Comparison of ENCODE assay signal across 8 cellular contexts in genomic region chr15:41661078-41661528, GRCh38. TPM values are rescaled to one million over a fixed set of nuclear protein-coding genes. Genes with fewer than 3 reads are reported as not detected.
A peak's percentile ranks its signal among the peaks of the same experiment; 100 is the strongest.
DNase-seq lines count a peak whose midpoint lies in the region; ATAC-seq, FAIRE-seq and TF ChIP-seq lines count a peak whose summit lies in the region.

No MANE protein-coding gene starts in this region.

- H3K4me3 ChIP-seq in HL-60 (replicated peaks; ENCODE audit: insufficient read depth, low read length) = peak overlapping the region; percentile 53
- H3K4me3 ChIP-seq in K562 = peak overlapping the region; percentile 51
- H3K4me3 ChIP-seq in mesodermal cell (ENCODE audit: extremely low read depth, insufficient read depth, low read length, poor library complexity, severe bottlenecking) = peak overlapping the region; percentile 67

- H3K27me3 ChIP-seq in HL-60 (ENCODE audit: insufficient read depth, poor library complexity, severe bottlenecking) = no peaks in the 10 kb centered on the region
- no peaks in the 10 kb centered on the region for H3K27me3 ChIP-seq in K562 (ENCODE audit: control insufficient read depth in 2 of 2, insufficient read depth in 2 of 2, low read length in 2 of 2)

- peak in 1 of 2 experiments; percentile 5; a peak in 1 of 4 replicates for TF ChIP-seq RAD21 in K562 (CRISPR knock-in tag; conservative IDR thresholded peaks at IDR 0.05 in 1 of 2, IDR thresholded peaks at IDR 0.05 in 1 of 2)

- peak overlapping the region; percentile 96 for H2AFZ ChIP-seq in K562 (ENCODE audit: low read depth, low read length)

- no peaks in the 10 kb centered on the region for H3K9me1 ChIP-seq in K562 (ENCODE audit: control insufficient read depth, insufficient read depth, low read length)

- TF ChIP-seq POLR2A in K562 (conservative IDR thresholded peaks at IDR 0.05) = no peak

- H3K9me3 ChIP-seq in K562 (replicated peaks; ENCODE audit: control insufficient read depth, insufficient read depth, low read depth, low read length) (no peaks in the 10 kb centered on the region; the same call in 1 of the 2 replicates), mesodermal cell (ENCODE audit: control insufficient read depth, low read length) (no peaks in the 10 kb centered on the region)

- DNase-seq in G401 (ENCODE audit: low spot score) = peak; percentile 39
- DNase-seq in HL-60 (ENCODE audit: low read depth in 1 of 2, low spot score in 1 of 2) = peak in 1 of 2 experiments; percentile 3
- peak; percentile 12 to 38 (median 19) for DNase-seq in K562 (ENCODE audit: extremely low read depth in 1 of 4, low spot score in 3 of 4)
- DNase-seq in stimulated activated naive CD4-positive, alpha-beta T cell treated with Interleukin-2 at 50 U/mL for 16 hours (lab: John Stamatoyannopoulos, UW) = no peak
- DNase-seq in NCI-H2196 treated with DMSO at 0.1 percent for 48 hours (lab: John Stamatoyannopoulos, UW; ENCODE audit: unreplicated experiment) = no peak
- no peak for DNase-seq in DMS153 (lab: John Stamatoyannopoulos, UW)

- TF ChIP-seq EP300 in K562 (IDR thresholded peaks at IDR 0.05; ENCODE audit: low read length) = no peak

- intact Hi-C loops in K562 (cut with micrococcal nuclease) = loop anchor here (2.0 to 10.0 kb wide), 3 partner anchors 59 to 196 kb away; no protein-coding TSS in a partner anchor

- ATAC-seq in K562 (no peak; the same call in 1 of the 3 replicates), HG03342 (IDR thresholded peaks at IDR 0.05; ENCODE audit: unreplicated experiment) (no peak)

- no peaks in the 10 kb centered on the region; the same call in none of the 2 replicates for H4K20me1 ChIP-seq in K562 (replicated peaks; ENCODE audit: control insufficient read depth, insufficient read depth, low read length)

- WGBS in K562 (ENCODE audit: insufficient coverage, low coverage, missing lambda C conversion rate) = under 1% methylated on average over 9 of the region's 9 CpGs
- 2% methylated on average over 7 of the region's 9 CpGs for WGBS in mesodermal cell (ENCODE audit: insufficient coverage in 2 of 2), 2 experiments

- no peak for FAIRE-seq in K562 (lab: Jason Lieb, UNC)

- H3K79me2 ChIP-seq in K562 (ENCODE audit: control insufficient read depth, insufficient read depth, low read length) = peaks cover 55% of the 10 kb centered on the region

- H3K4me1 ChIP-seq in K562 (replicated peaks in 1 of 2; ENCODE audit: control insufficient read depth in 2 of 2, insufficient read depth in 2 of 2, low read length in 2 of 2) (peaks cover 20 to 26% of the 10 kb centered on the region in 2 experiments), mesodermal cell (ENCODE audit: control insufficient read depth, insufficient read depth, low read length, poor library complexity, severe bottlenecking) (no peaks in the 10 kb centered on the region)

- H3K27ac ChIP-seq in HL-60 (replicated peaks) (peak overlapping the region; percentile 93), K562 (ENCODE audit: extremely low read depth, low read depth, low read length) (peak overlapping the region; percentile 95), mesodermal cell (ENCODE audit: low read depth, low read length, severe bottlenecking) (peak overlapping the region; percentile 95)

- no peaks in the 10 kb centered on the region for H3K36me3 ChIP-seq in K562 (ENCODE audit: control insufficient read depth, insufficient read depth, low read length)
- no peaks in the 10 kb centered on the region for H3K36me3 ChIP-seq in mesodermal cell (ENCODE audit: control insufficient read depth, insufficient read depth, low read length)

- POLR2A ChIA-PET in K562 (lab: Yijun Ruan, JAX) = interaction anchor here (0.6 to 4.4 kb wide), 16 partner anchors 11 to 708 kb away, joined by 3 to 30 read pairs (median 3); partner anchors contain the start of gene CHAC1

- BruUV-seq in K562 (replicated peaks; lab: Mats Ljungman, UMichigan) = TSS peak; percentile 85

- in situ Hi-C loops in G401 (cut with HindIII; ENCODE audit: low sequenced_read_pairs) (no loop called here), K562 (cut with MboI) (no loop called here)

- H3K4me2 ChIP-seq in K562 (ENCODE audit: insufficient read depth, low read length) = peak overlapping the region; percentile 98

- TF ChIP-seq CTCF in HL-60 (IDR thresholded peaks at IDR 0.05; ENCODE audit: insufficient read depth, low read length) (no peak), K562 (IDR thresholded peaks at IDR 0.05 in 2 of 3, conservative IDR thresholded peaks at IDR 0.05 in 1 of 3; ENCODE audit: insufficient read depth in 2 of 3, low read depth in 1 of 3, low read length in 3 of 3) (no peak)

- CTCF ChIA-PET in K562 (lab: Yijun Ruan, JAX; ENCODE audit: low intra/inter-chr PET ratio) = no interaction called here

- peak overlapping the region; percentile 91 to 92 for H3K9ac ChIP-seq in K562 (ENCODE audit: insufficient read depth in 1 of 2, low read depth in 2 of 2, low read length in 2 of 2)

TF ChIP-seq in K562, 482 proteins besides CTCF, POLR2A, EP300 and RAD21 (continues in another document):
- peak; percentile 9; the same call in 1 of the 2 replicates for TF ChIP-seq MTA1 (IDR thresholded peaks at IDR 0.05; ENCODE audit: borderline replicate concordance)
- TF ChIP-seq SPI1 (IDR thresholded peaks at IDR 0.05; ENCODE audit: borderline replicate concordance, low read depth, low read length) = 0 out of 2 replicates have a peak, but pooled peaks have one; percentile 8
- peak in 1 of 2 experiments; percentile 60; a peak in 1 of 4 replicates for TF ChIP-seq MLLT1 (IDR thresholded peaks at IDR 0.05)
- TF ChIP-seq ZBED1 (IDR thresholded peaks at IDR 0.05) = no peak
- TF ChIP-seq ARHGAP35 (IDR thresholded peaks at IDR 0.05; ENCODE audit: partially characterized antibody) = peak; percentile 6
- peak; percentile 74; the same call in 1 of the 2 replicates for TF ChIP-seq ZNF740 (CRISPR knock-in tag; IDR thresholded peaks at IDR 0.05)
- peak in 1 of 2 experiments; percentile 91; a peak in 2 of 4 replicates for TF ChIP-seq ZNF740 (tag; IDR thresholded peaks at IDR 0.05)
- peak in 1 of 2 experiments; percentile 25; a peak in 1 of 4 replicates for TF ChIP-seq FOXK2 (conservative IDR thresholded peaks at IDR 0.05 in 1 of 2, IDR thresholded peaks at IDR 0.05 in 1 of 2; ENCODE audit: low read depth in 2 of 2)
- TF ChIP-seq ZNF121 (CRISPR knock-in tag; conservative IDR thresholded peaks at IDR 0.05) = no peak

RNA-seq across cellular contexts. Expression of gene MGA, which starts 0.9 kb away (rescaled TPM):
- 9.5 and 22.0 TPM in 2 replicates for total RNA-seq in G401 (2014; rRNA removed; shearing (Covaris generic))
- 68.6 and 206 TPM in 2 replicates for total RNA-seq in K562 (2011; cell fraction: chromatin; rRNA removed; ENCODE audit: low replicate concordance)
- total RNA-seq in K562 (2011; cell fraction: nucleolus; rRNA removed) = 29.5 and 38.4 TPM in 2 replicates
- total RNA-seq in K562 (2011; cell fraction: nucleoplasm; rRNA removed) = 68.1 and 97.3 TPM in 2 replicates
- total RNA-seq in K562 (2014; rRNA removed) = 23.0 and 23.9 TPM in 2 replicates
- 56.1 and 59.4 TPM in 2 replicates for total RNA-seq in K562 (2014; rRNA removed; fragmentation: Illumina TruSeq; extraction: Trizol)
- 44.8 and 47.5 TPM in 2 replicates for total RNA-seq in K562 (2015; rRNA removed; fragmentation: Illumina TruSeq; extraction: Trizol)
- 43.3 and 45.3 TPM in 2 replicates for total RNA-seq in K562 (2021)
- 15.1 and 18.2 TPM in 2 replicates for polyA plus RNA-seq in K562 (2011; rRNA removed)
- polyA plus RNA-seq in K562 (2011; cell fraction: cytosol; rRNA removed) = 7.3 and 9.3 TPM in 2 replicates
- polyA plus RNA-seq in K562 (2011; cell fraction: nucleus; rRNA removed) = 18.7 and 21.6 TPM in 2 replicates
- 10.1 and 11.9 TPM in 2 replicates for polyA plus RNA-seq in K562 (2012)
- 15.4 and 21.1 TPM in 2 replicates for polyA plus RNA-seq in K562 (2014; fragmentation: Illumina TruSeq; extraction: Trizol)
- 1 to 10 TPM; 4.7 to 4.8 TPM for polyA plus RNA-seq in K562 (2014; fragmentation: Nextera tagmentation; extraction: Ambion mirVana)
- polyA plus RNA-seq in K562 (2014; rRNA removed) = 8.9 and 9.7 TPM in 2 replicates
- 132 and 175 TPM in 2 replicates for polyA minus RNA-seq in K562 (2011; rRNA and poly(A)+ RNA removed)
- 41.2 and 42.2 TPM in 2 replicates for polyA minus RNA-seq in K562 (2011; cell fraction: cytosol; rRNA and poly(A)+ RNA removed)
- polyA minus RNA-seq in K562 (2011; cell fraction: nucleus; rRNA and poly(A)+ RNA removed) = 26.8 and 59.2 TPM in 2 replicates
- 15.6 TPM for polyA plus RNA-seq in mesodermal cell (2013, experiment 1 of 2)
- 12.7 TPM for polyA plus RNA-seq in mesodermal cell (2013, experiment 2 of 2)

Comparison
In these comparisons a context has a peak if more than half of its experiments do, and no peak if none do; other contexts are left out.
1. DNase-seq: peak in G401 (single experiment) and K562 (4 of 4); none in stimulated activated naive CD4-positive, alpha-beta T cell treated with Interleukin-2 at 50 U/mL for 16 hours (single experiment), NCI-H2196 treated with DMSO at 0.1 percent for 48 hours (single experiment) and DMS153 (single experiment).
2. Peak in every context shown above with its lines, with median percentiles within 50 percentile points of each other: H3K27ac ChIP-seq and H3K4me3 ChIP-seq.